21 cellular contexts compared by ENCODE assay signal in genomic region chr6:131548441-131548840, GRCh38. TPM values are rescaled to one million over a fixed set of nuclear protein-coding genes. Genes with fewer than 3 reads are reported as not detected.
"Had no signal": no experiment of that assay in that cellular context is flagged by ENCODE, and none has a peak within 500 bp of the region (broad histone marks: within the 10 kb centered on the region; RNA-seq: fewer than 3 reads in every experiment).

No MANE protein-coding gene starts in this region.

- H3K27ac ChIP-seq: RWPE1 had no signal

- DNase-seq: IMR-90, Karpas-422, KG1, MM.1S, NCI-H1092 treated with DMSO at 0.1 percent for 48 hours, NCI-H1417, NCI-H1436 treated with DMSO at 0.1 percent for 48 hours, NCI-H1694, NCI-H187 treated with DMSO at 0.1 percent for 48 hours, NCI-H2029 treated with DMSO at 0.1 percent for 48 hours, NCI-H2171 treated with DMSO at 0.1 percent for 48 hours, NCI-H345, NCI-H446 treated with DMSO at 0.1 percent for 48 hours, NCI-H510A treated with DMSO at 0.1 percent for 48 hours, NCI-H69, NCI-H774, SHP77 had no signal

RNA-seq across cellular contexts. Expression of gene ARG1, which starts 24.6 kb away (rescaled TPM):
- total RNA-seq: HT-29, IMR-90, M059J, SK-MEL-5 had no signal
- polyA plus RNA-seq: IMR-90 had no signal
